ENCODE assay signal across 9 cellular contexts in genomic region chr1:60343736-60344135, GRCh38.
"Had no signal": no experiment of that assay in that cellular context is flagged by ENCODE, and none has a peak within 500 bp of the region (broad histone marks: within the 10 kb centered on the region; RNA-seq: fewer than 3 reads in every experiment).

No MANE protein-coding gene starts in this region.

- H3K27ac Mint-ChIP-seq: HFFc6, IgD-negative memory B cell had no signal

- H3K9me3 Mint-ChIP-seq: IgD-negative memory B cell had no signal

- H3K27me3 Mint-ChIP-seq: IgD-negative memory B cell had no signal

- DNase-seq: GM23248, GOT3, H7, HFFc6 had no signal

- H3K27ac ChIP-seq: GM23248, HL-60 had no signal

- H3K36me3 ChIP-seq: HAP-1 had no signal

- H3K4me1 ChIP-seq: HAP-1 had no signal

- H3K4me1 Mint-ChIP-seq: IgD-negative memory B cell had no signal

- H3K4me3 ChIP-seq: GM23248, HAP-1 had no signal

- H3K36me3 Mint-ChIP-seq: IgD-negative memory B cell had no signal

- ATAC-seq: HCT116, HepG2 had no signal

- H3K9me3 ChIP-seq: HAP-1 had no signal

- H3K4me3 Mint-ChIP-seq: HFFc6, IgD-negative memory B cell had no signal
